ENCODE assay signal across 8 cellular contexts in the genomic region with DNA sequence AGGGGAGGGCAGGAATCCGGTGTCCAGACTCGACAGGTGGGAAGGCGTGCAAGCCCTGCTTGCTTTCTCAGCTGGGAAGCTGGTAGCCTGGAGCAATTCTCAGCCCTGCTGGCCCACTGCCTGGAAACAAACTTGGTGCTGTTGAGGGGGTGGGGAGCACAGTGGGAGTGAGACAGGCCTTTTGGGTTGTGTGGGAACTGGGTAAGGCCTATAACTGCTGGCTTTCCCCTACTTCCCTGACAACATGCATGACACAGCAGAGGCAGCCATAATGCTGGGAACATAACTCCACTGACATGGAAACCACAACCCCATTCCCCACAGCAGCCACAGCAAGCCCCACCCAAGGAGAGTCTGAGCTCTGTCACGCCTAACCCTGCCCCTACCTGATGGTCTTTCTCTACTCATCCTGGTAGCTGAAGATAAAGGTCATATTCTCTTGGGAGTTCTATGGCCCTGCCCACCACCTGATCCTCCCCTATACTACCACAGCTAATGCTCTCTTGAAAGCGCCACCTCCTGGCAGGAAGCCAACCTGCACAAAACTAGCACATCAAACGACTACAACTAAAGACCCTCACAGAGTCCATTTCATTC.
DNase-seq lines count a peak whose midpoint lies in the region; ATAC-seq, FAIRE-seq and TF ChIP-seq lines count a peak whose summit lies in the region.

No MANE protein-coding gene starts in this region.

- DNase-seq in GM13976 (ENCODE audit: low spot score) (no peak), NT2/D1 (ENCODE audit: low read depth, low spot score) (peak; percentile 23), brain microvascular endothelial cell (peak; percentile 36), small intestine (no peak), NOMO-1 treated with dmso at 0.1 percent for 144 hours (lab: John Stamatoyannopoulos, UW; ENCODE audit: unreplicated experiment) (no peak), GF-D8 (lab: John Stamatoyannopoulos, UW) (no peak)
- peak; percentile 15 for DNase-seq in stimulated activated CD4-positive, alpha-beta T cell treated with anti-CD3 and anti-CD28 coated beads, Interleukin-2, amount 100 ng/mL, for 48 hours

- peak; percentile 48 for ATAC-seq in HG02571 (IDR thresholded peaks at IDR 0.05; ENCODE audit: unreplicated experiment)

- FAIRE-seq in small intestine (lab: Jason Lieb, UNC) = no peak

- H3K9ac ChIP-seq in NT2/D1 (ENCODE audit: insufficient read length, low read depth) = no peak overlapping the region

- H3K36me3 ChIP-seq in NT2/D1 (ENCODE audit: insufficient read depth, insufficient read length, low read length) (peaks cover 16% of the 10 kb centered on the region), brain microvascular endothelial cell (replicated peaks) (peaks cover 7% of the 10 kb centered on the region), small intestine (ENCODE audit: control insufficient read depth in 2 of 2, insufficient read depth in 2 of 2, low read length in 2 of 2) (peaks cover 4 to 9% of the 10 kb centered on the region in 2 donors)

- H3K4me3 ChIP-seq in NT2/D1 (ENCODE audit: insufficient read length, low read depth) (no peak overlapping the region), brain microvascular endothelial cell (ENCODE audit: low read depth, low read length) (no peak overlapping the region), small intestine (ENCODE audit: low read depth in 1 of 2, low read length in 2 of 2) (no peak overlapping the region)

- in situ Hi-C loops in GM13976 (cut with MboI; ENCODE audit: low sequenced_read_pairs, unreplicated experiment) (loop anchor here (25.0 kb wide), 1 partner anchor 439 kb away; no protein-coding TSS in a partner anchor), brain microvascular endothelial cell (cut with HindIII; ENCODE audit: low pct_ligation_motif_present, low sequenced_read_pairs) (no loop called here)

- TF ChIP-seq CTCF in GM13976 (IDR thresholded peaks at IDR 0.05; ENCODE audit: borderline replicate concordance, control extremely low read depth, extremely low read depth, insufficient read depth, missing control alignments) (peak; percentile 15), brain microvascular endothelial cell (IDR thresholded peaks at IDR 0.05; ENCODE audit: low read depth, low read length, missing control alignments) (peak; percentile 46)

- no peak overlapping the region for H3K27ac ChIP-seq in brain microvascular endothelial cell
- no peak overlapping the region for H3K27ac ChIP-seq in small intestine (ENCODE audit: low read depth in 1 of 2, low read length in 1 of 2)

- H3K27me3 ChIP-seq in NT2/D1 (ENCODE audit: insufficient read depth, insufficient read length) (no peaks in the 10 kb centered on the region), brain microvascular endothelial cell (replicated peaks) (no peaks in the 10 kb centered on the region), small intestine (ENCODE audit: control insufficient read depth in 2 of 2, insufficient read depth in 2 of 2, low read length in 2 of 2) (no peaks in the 10 kb centered on the region)

- H3K4me1 ChIP-seq in NT2/D1 (ENCODE audit: insufficient read depth, insufficient read length) (peaks cover 5% of the 10 kb centered on the region), small intestine (ENCODE audit: control insufficient read depth in 2 of 2, insufficient read depth in 1 of 2, low read depth in 1 of 2, low read length in 1 of 2) (no peaks in the 10 kb centered on the region)

- WGBS in small intestine, 3 donors = 87 to 91% (median 89%) methylated on average over 6 of the region's 6 CpGs

- H3K9me3 ChIP-seq in NT2/D1 (ENCODE audit: insufficient read depth, low read length) = peaks cover under 1% of the 10 kb centered on the region
- H3K9me3 ChIP-seq in small intestine (ENCODE audit: control insufficient read depth, low read depth) = no peaks in the 10 kb centered on the region

Comparison
In these comparisons a context has a peak if more than half of its experiments do, and no peak if none do; other contexts are left out.
1. DNase-seq: peak in NT2/D1 (single experiment), brain microvascular endothelial cell (single experiment) and stimulated activated CD4-positive, alpha-beta T cell treated with anti-CD3 and anti-CD28 coated beads, Interleukin-2, amount 100 ng/mL, for 48 hours (2 of 2); none in GM13976 (single experiment), small intestine (single experiment), NOMO-1 treated with dmso at 0.1 percent for 144 hours (single experiment) and GF-D8 (single experiment).